Comparison of ENCODE assay signal across 1 cellular context in the genomic region with DNA sequence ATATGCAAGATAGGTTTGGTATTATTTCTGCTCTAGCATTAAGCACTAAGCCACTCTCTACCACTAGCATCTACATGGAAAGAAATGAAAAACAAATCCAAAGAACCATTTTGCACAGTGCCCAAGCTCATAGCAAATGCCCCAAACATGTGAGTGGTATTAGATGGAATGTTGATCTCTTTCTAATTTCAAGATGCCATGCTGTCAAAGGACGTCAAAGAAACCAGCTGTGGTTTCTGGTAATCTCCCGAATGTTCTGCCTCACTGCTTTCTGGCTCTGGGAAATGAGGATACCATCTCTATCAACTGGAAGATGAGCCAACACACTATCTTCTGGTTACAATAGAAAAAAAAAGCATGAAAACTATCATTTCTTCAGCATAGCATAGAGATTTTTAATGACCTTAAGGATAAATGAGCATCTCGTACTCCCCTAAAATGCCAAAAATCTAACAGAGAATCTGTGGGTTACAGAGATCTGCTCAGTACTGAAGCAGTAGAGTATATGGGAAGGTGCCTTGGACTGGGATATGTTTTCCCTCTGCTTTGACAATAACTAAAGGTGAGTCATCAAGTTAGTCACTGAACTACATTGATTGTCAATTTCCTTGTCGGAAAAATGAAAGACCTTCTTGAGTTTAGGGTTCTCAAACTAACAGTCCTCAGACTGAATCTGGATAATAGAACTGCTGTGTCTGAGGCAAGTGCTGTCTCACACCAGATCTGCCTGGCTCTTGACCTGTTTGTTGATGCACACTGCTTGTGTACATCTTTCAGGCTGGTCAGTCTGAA.
TF ChIP-seq lines count a peak whose summit lies in the region.

No MANE protein-coding gene starts in this region.

TF ChIP-seq in IMR-90, 13 proteins besides CTCF, POLR2A, EP300 and RAD21:
- TF ChIP-seq, protein P1, sequence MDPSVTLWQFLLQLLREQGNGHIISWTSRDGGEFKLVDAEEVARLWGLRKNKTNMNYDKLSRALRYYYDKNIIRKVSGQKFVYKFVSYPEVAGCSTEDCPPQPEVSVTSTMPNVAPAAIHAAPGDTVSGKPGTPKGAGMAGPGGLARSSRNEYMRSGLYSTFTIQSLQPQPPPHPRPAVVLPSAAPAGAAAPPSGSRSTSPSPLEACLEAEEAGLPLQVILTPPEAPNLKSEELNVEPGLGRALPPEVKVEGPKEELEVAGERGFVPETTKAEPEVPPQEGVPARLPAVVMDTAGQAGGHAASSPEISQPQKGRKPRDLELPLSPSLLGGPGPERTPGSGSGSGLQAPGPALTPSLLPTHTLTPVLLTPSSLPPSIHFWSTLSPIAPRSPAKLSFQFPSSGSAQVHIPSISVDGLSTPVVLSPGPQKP (IDR thresholded peaks at IDR 0.05; ENCODE audit: borderline replicate concordance, low read depth, low read length), result no peak
- peak; percentile 77 for TF ChIP-seq FOS (IDR thresholded peaks at IDR 0.05; ENCODE audit: low read depth, low read length)
